Comparison of ENCODE assay signal across 15 cellular contexts in the genomic region with DNA sequence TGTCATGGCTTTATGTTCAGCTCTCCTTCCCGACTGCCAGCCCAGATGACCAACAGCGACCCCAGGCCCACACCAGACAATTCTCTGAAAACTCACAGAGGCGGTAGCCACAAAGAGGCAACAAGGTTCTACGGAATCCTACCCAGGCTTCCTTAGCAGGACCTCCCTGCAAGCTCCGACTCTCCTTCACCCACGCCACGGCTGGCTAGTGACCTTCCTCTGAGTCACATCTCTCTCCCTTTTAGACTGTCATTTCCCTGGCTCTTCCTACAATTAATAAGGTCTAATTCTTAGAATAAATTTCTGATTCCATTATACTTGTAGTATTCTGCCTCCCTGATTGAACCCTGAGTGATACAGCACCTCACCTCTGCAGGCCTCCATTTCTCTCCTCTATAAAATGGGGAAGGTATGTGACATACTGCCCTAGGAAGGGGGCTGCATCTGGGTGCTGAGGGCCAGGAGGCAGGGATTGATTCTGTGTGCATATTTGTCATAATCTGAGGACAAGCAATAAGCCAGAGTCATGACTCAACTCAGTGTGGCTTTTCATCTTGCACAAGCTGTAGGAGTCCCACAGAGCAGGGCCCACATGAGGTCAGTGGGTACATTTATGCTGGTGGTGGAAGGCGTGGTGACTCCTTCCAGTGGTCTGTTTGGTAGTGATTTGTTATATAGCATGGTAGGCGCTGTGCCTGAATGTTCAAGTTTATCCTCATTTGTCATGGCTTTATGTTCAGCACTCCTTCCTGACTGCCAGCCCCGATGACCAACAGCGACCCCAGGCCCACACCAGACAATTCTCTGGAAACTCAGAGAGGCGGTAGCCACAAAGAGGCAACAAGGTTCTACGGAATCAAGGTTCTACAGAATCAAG. TPM values are rescaled to one million over a fixed set of nuclear protein-coding genes. Genes with fewer than 3 reads are reported as not detected.
DNase-seq lines count a peak whose midpoint lies in the region; ATAC-seq and TF ChIP-seq lines count a peak whose summit lies in the region.
"Had no signal": no experiment of that assay in that cellular context is flagged by ENCODE, and none has a peak within 500 bp of the region (broad histone marks: within the 10 kb centered on the region; RNA-seq: fewer than 3 reads in every experiment).

No MANE protein-coding gene starts in this region.

- no peaks in the 10 kb centered on the region for H3K4me1 ChIP-seq in RWPE2 (ENCODE audit: insufficient read depth, poor library complexity, severe bottlenecking)

- no peaks in the 10 kb centered on the region for H3K27me3 ChIP-seq in RWPE2 (ENCODE audit: insufficient read depth, poor library complexity, severe bottlenecking)

- ATAC-seq in RWPE2 (ENCODE audit: low read depth) = peak; percentile 35; the same call in 2 of the 3 replicates
- ATAC-seq in HG02642 (IDR thresholded peaks at IDR 0.05; ENCODE audit: poor library complexity, unreplicated experiment) = no peak
- no peak for ATAC-seq in HG02938 (IDR thresholded peaks at IDR 0.05; ENCODE audit: unreplicated experiment)
- no peak for ATAC-seq in GM19023 (IDR thresholded peaks at IDR 0.05; ENCODE audit: unreplicated experiment)
- ATAC-seq: CD8-positive, alpha-beta T cell; effector memory CD8-positive, alpha-beta T cell had no signal

- H3K4me3 ChIP-seq in RWPE2 (ENCODE audit: severe bottlenecking) = no peak overlapping the region
- no peak overlapping the region for H3K4me3 ChIP-seq in foreskin fibroblast (ENCODE audit: low read depth in 1 of 2, low read length in 2 of 2)
- H3K4me3 ChIP-seq: PC-9 had no signal

- DNase-seq in A172 (ENCODE audit: low spot score) = peak; percentile 75
- DNase-seq in GM04504 (ENCODE audit: low read depth) = peak; percentile 49
- no peak for DNase-seq in RWPE2 (ENCODE audit: low spot score)
- DNase-seq in foreskin fibroblast = peak; percentile 49 to 67
- no peak for DNase-seq in SHP77 treated with DMSO at 0.1 percent for 48 hours (lab: John Stamatoyannopoulos, UW)
- DNase-seq: CD8-positive, alpha-beta T cell; effector memory CD8-positive, alpha-beta T cell; naive B cell; NCI-H187 treated with DMSO at 0.1 percent for 48 hours; stimulated activated CD4-positive, alpha-beta T cell treated with anti-CD3 and anti-CD28 coated beads, Interleukin-12 subunit alpha, Interleukin-12 subunit beta, amount 100 ng/mL, for 4 hours had no signal

- H3K9me3 ChIP-seq in RWPE2 (ENCODE audit: severe bottlenecking) = no peaks in the 10 kb centered on the region

- H3K27ac ChIP-seq in RWPE2 (ENCODE audit: poor library complexity, severe bottlenecking) = no peak overlapping the region
- H3K27ac ChIP-seq: PC-9, VCaP had no signal

- TF ChIP-seq CTCF in RWPE2 (IDR thresholded peaks at IDR 0.05; ENCODE audit: poor library complexity, severe bottlenecking) (no peak), foreskin fibroblast (IDR thresholded peaks at IDR 0.05; ENCODE audit: low read depth, low read length) (no peak)

- H3K36me3 ChIP-seq in RWPE2 (ENCODE audit: low read depth) = no peaks in the 10 kb centered on the region

RNA-seq across cellular contexts. Expression of a gene that starts 46.2 kb away (rescaled TPM):
- total RNA-seq in A172 (2014; rRNA removed; shearing (Covaris generic)) = 0.12 and 0.65 TPM in 2 replicates

Comparison
In these comparisons a context has a peak if more than half of its experiments do, and no peak if none do; other contexts are left out.
1. DNase-seq: peak in A172 (single experiment), GM04504 (single experiment) and foreskin fibroblast (2 of 2); none in RWPE2 (single experiment) and SHP77 treated with DMSO at 0.1 percent for 48 hours (single experiment).